ENCODE assay signal across 8 cellular contexts in genomic region chr2:214601852-214602251, GRCh38.
"Had no signal": no experiment of that assay in that cellular context is flagged by ENCODE, and none has a peak within 500 bp of the region (broad histone marks: within the 10 kb centered on the region; RNA-seq: fewer than 3 reads in every experiment).

No MANE protein-coding gene starts in this region.

- FAIRE-seq: G401.6, GM12878, GM12891, GM12892, GM18507, GM19239 had no signal

- H3K4me3 ChIP-seq: GM12878 had no signal

- ATAC-seq: GM12878 had no signal

- DNase-seq: GDM1, GF-D8 had no signal
